ENCODE assay signal across 1 cellular context in genomic region chr13:40190656-40191100, GRCh38.
A peak's percentile ranks its signal among the peaks of the same experiment; 100 is the strongest.
TF ChIP-seq lines count a peak whose summit lies in the region.

No MANE protein-coding gene starts in this region.

TF ChIP-seq in SK-N-SH, 30 proteins besides CTCF, POLR2A, EP300 and RAD21 (continued from another document):
- TF ChIP-seq NRF1 (IDR thresholded peaks at IDR 0.05; ENCODE audit: low read depth, low read length) (no peak), ZBTB33 (IDR thresholded peaks at IDR 0.05; ENCODE audit: borderline replicate concordance, low read depth) (no peak), GABPA (IDR thresholded peaks at IDR 0.05; ENCODE audit: low read depth) (peak; percentile 43; the same call in 1 of the 2 replicates), MEF2A (IDR thresholded peaks at IDR 0.05; ENCODE audit: borderline replicate concordance, low read depth) (no peak), EZH2phosphoT487 (IDR thresholded peaks at IDR 0.05; ENCODE audit: borderline replicate concordance, low read depth) (no peak), FOSL2 (IDR thresholded peaks at IDR 0.05; ENCODE audit: borderline replicate concordance, low read depth) (peak; percentile 58; the same call in 1 of the 2 replicates), RCOR1 (IDR thresholded peaks at IDR 0.05; ENCODE audit: low read length) (0 out of 2 replicates have a peak, but pooled peaks have one; percentile 27), SIN3A (IDR thresholded peaks at IDR 0.05; ENCODE audit: borderline replicate concordance, low read depth, low read length) (no peak), RXRA (IDR thresholded peaks at IDR 0.05; ENCODE audit: borderline replicate concordance, low read depth) (no peak), NFIC (IDR thresholded peaks at IDR 0.05; ENCODE audit: borderline replicate concordance) (no peak), TEAD4 (IDR thresholded peaks at IDR 0.05; ENCODE audit: borderline replicate concordance, insufficient read depth) (no peak), JUND (IDR thresholded peaks at IDR 0.05) (peak; percentile 35), YY1 (IDR thresholded peaks at IDR 0.05; ENCODE audit: low read depth) (no peak), USF2 (IDR thresholded peaks at IDR 0.05; ENCODE audit: borderline replicate concordance, low read depth, low read length) (no peak), MAX (IDR thresholded peaks at IDR 0.05; ENCODE audit: low read depth) (peak; percentile 45; the same call in 1 of the 2 replicates), MXI1 (IDR thresholded peaks at IDR 0.05; ENCODE audit: low read depth, low read length) (peak; percentile 27; the same call in 1 of the 2 replicates), FOXM1 (IDR thresholded peaks at IDR 0.05; ENCODE audit: low read depth) (no peak), FOXJ3 (CRISPR knock-in tag; IDR thresholded peaks at IDR 0.05) (no peak), USF1 (IDR thresholded peaks at IDR 0.05; ENCODE audit: borderline replicate concordance, low read depth) (peak; percentile 67; the same call in 1 of the 2 replicates), IRF3 (IDR thresholded peaks at IDR 0.05; ENCODE audit: low read depth, low read length) (no peak)
